Comparison of ENCODE assay signal across 12 cellular contexts in genomic region chr6:156916108-156916801, GRCh38.
A peak's percentile ranks its signal among the peaks of the same experiment; 100 is the strongest.
DNase-seq lines count a peak whose midpoint lies in the region; ATAC-seq, FAIRE-seq and TF ChIP-seq lines count a peak whose summit lies in the region.
"Had no signal": no experiment of that assay in that cellular context is flagged by ENCODE, and none has a peak within 500 bp of the region (broad histone marks: within the 10 kb centered on the region; RNA-seq: fewer than 3 reads in every experiment).

No MANE protein-coding gene starts in this region.

- DNase-seq in GM18507 (ENCODE audit: extremely low spot score, insufficient read length, low read depth) (no peak), MM.1S (peak; percentile 21), naive B cell (peak; percentile 62), ecto neural progenitor cell (ENCODE audit: low spot score) (no peak), NOMO-1 treated with dmso at 0.1 percent for 144 hours (lab: John Stamatoyannopoulos, UW; ENCODE audit: unreplicated experiment) (no peak)
- DNase-seq: effector CD4-positive, alpha-beta T cell; NCI-H510A; pancreas had no signal

- ATAC-seq in GM21717 (IDR thresholded peaks at IDR 0.05; ENCODE audit: unreplicated experiment): peak; percentile 66
- ATAC-seq in naive B cell (ENCODE audit: low read depth in 2 of 2): peak; percentile 85 to 87
- ATAC-seq in GM19452 (IDR thresholded peaks at IDR 0.05; ENCODE audit: unreplicated experiment): no peak
- ATAC-seq in HG02884 (IDR thresholded peaks at IDR 0.05; ENCODE audit: unreplicated experiment): no peak
- ATAC-seq: pancreas had no signal

- H3F3A ChIP-seq in MM.1S (ENCODE audit: insufficient read depth, low read length): peaks cover 9% of the 10 kb centered on the region; the same call in 1 of the 2 replicates

- peak overlapping the region; percentile 63 for H3K4me2 ChIP-seq in MM.1S (ENCODE audit: low read depth, low read length)
- H3K4me2 ChIP-seq: KMS-11 had no signal

- peaks cover 59 to 89% (median 82%) of the 10 kb centered on the region in 3 donors for H3K4me1 Mint-ChIP-seq in naive B cell

- peak overlapping the region; percentile 13; the same call in 1 of the 2 replicates for H3K9ac ChIP-seq in MM.1S (ENCODE audit: low read length)
- H3K9ac ChIP-seq: KMS-11 had no signal

- H2AFZ ChIP-seq in MM.1S (ENCODE audit: low read length): no peak overlapping the region

- peaks cover 26% of the 10 kb centered on the region for H3K4me1 ChIP-seq in MM.1S (ENCODE audit: low read length)

- no peaks in the 10 kb centered on the region for H3K9me2 ChIP-seq in MM.1S (replicated peaks; ENCODE audit: insufficient read depth, low read length)

- no peak for TF ChIP-seq CTCF in MM.1S (IDR thresholded peaks at IDR 0.05; ENCODE audit: low read length)

- no peaks in the 10 kb centered on the region for H3K9me3 ChIP-seq in MM.1S (replicated peaks; ENCODE audit: insufficient read depth, low read length)
- H3K9me3 ChIP-seq: pancreas had no signal

- peaks cover 5 to 14% of the 10 kb centered on the region in 2 donors for H3K36me3 Mint-ChIP-seq in naive B cell

- H4K20me1 ChIP-seq in MM.1S (ENCODE audit: insufficient read depth, low read length): no peaks in the 10 kb centered on the region

- H3K27me3 ChIP-seq in MM.1S (replicated peaks; ENCODE audit: insufficient read depth, low read length): no peaks in the 10 kb centered on the region
- H3K27me3 ChIP-seq: pancreas had no signal

- H3K4me3 Mint-ChIP-seq in naive B cell: peak overlapping the region; percentile 45 to 90 (median 74)

- peak overlapping the region; percentile 30; the same call in 1 of the 2 replicates for H3K4me3 ChIP-seq in MM.1S (ENCODE audit: low read length)
- H3K4me3 ChIP-seq: pancreas had no signal

- peak; percentile 72 for FAIRE-seq in GM18507 (lab: Jason Lieb, UNC)
- FAIRE-seq: pancreas had no signal

- H3K27me3 Mint-ChIP-seq in naive B cell: no peaks in the 10 kb centered on the region

- peaks cover 0 to 2% (median 0%) of the 10 kb centered on the region in 7 donors for H3K9me3 Mint-ChIP-seq in naive B cell

- peak overlapping the region; percentile 48; the same call in 1 of the 2 replicates for H3K27ac ChIP-seq in MM.1S (ENCODE audit: low read length)
- H3K27ac ChIP-seq: KMS-11, pancreas had no signal

- no peaks in the 10 kb centered on the region for H3K36me3 ChIP-seq in MM.1S (replicated peaks; ENCODE audit: insufficient read depth, low read length)
- H3K36me3 ChIP-seq: pancreas had no signal

- peaks cover 60% of the 10 kb centered on the region for H3K79me2 ChIP-seq in MM.1S (ENCODE audit: low read length)

- peak overlapping the region; percentile 93 to 99 (median 96) for H3K27ac Mint-ChIP-seq in naive B cell

Comparison
In these comparisons a context has a peak if more than half of its experiments do, and no peak if none do; other contexts are left out.
1. DNase-seq: peak in MM.1S (single experiment) and naive B cell (single experiment); none in GM18507 (single experiment), ecto neural progenitor cell (single experiment) and NOMO-1 treated with dmso at 0.1 percent for 144 hours (single experiment).
2. ATAC-seq: peak in GM21717 (single experiment) and naive B cell (2 of 2); none in GM19452 (single experiment) and HG02884 (single experiment).